Comparison of ENCODE assay signal across 22 cellular contexts in genomic region chr3:177740270-177740669, GRCh38.
"Had no signal": no experiment of that assay in that cellular context is flagged by ENCODE, and none has a peak within 500 bp of the region (broad histone marks: within the 10 kb centered on the region; RNA-seq: fewer than 3 reads in every experiment).

No MANE protein-coding gene starts in this region.

- H3K4me3 ChIP-seq: MG63, SJSA1 had no signal

- ATAC-seq: activated CD8-positive, alpha-beta memory T cell treated with anti-CD3 and anti-CD28 coated beads, Interleukin-2, amount 10 ng/mL, durations not matched to agents 7 days and 5 days had no signal

- H3K4me1 Mint-ChIP-seq: activated CD4-positive, alpha-beta T cell treated with anti-CD3 and anti-CD28 coated beads, Interleukin-2, amount 10 ng/mL, durations not matched to agents 24 days and 14 days; activated CD8-positive, alpha-beta memory T cell treated with anti-CD3 and anti-CD28 coated beads, Interleukin-2, amount 10 ng/mL, durations not matched to agents 7 days and 5 days; activated naive CD8-positive, alpha-beta T cell treated with anti-CD3 and anti-CD28 coated beads for 36 hours had no signal

- H3K36me3 Mint-ChIP-seq: activated CD8-positive, alpha-beta memory T cell treated with anti-CD3 and anti-CD28 coated beads, Interleukin-2, amount 10 ng/mL, durations not matched to agents 7 days and 5 days; activated naive CD8-positive, alpha-beta T cell treated with anti-CD3 and anti-CD28 coated beads for 36 hours had no signal

- H3K4me2 ChIP-seq: KMS-11 had no signal

- H3K4me3 Mint-ChIP-seq: activated CD4-positive, alpha-beta T cell treated with anti-CD3 and anti-CD28 coated beads, Interleukin-2, amount 10 ng/mL, durations not matched to agents 24 days and 14 days; activated CD8-positive, alpha-beta memory T cell treated with anti-CD3 and anti-CD28 coated beads, Interleukin-2, amount 10 ng/mL, durations not matched to agents 7 days and 5 days; activated naive CD4-positive, alpha-beta T cell treated with anti-CD3 and anti-CD28 coated beads for 36 hours; activated naive CD8-positive, alpha-beta T cell treated with anti-CD3 and anti-CD28 coated beads for 36 hours; activated T-cell treated with anti-CD3 and anti-CD28 coated beads, Interleukin-2, amount 50 U/mL, for 24 hours; T-helper 1 cell treated with Interleukin-12 subunit alpha and Interleukin-12 subunit beta and Interleukin-4 antibody, amounts not matched to agents 30 μg/mL and 1 μg/mL, for 36 hours had no signal

- H3K9ac ChIP-seq: KMS-11 had no signal

- H3K27ac Mint-ChIP-seq: activated CD4-positive, alpha-beta T cell treated with anti-CD3 and anti-CD28 coated beads, Interleukin-2, amount 10 ng/mL, durations not matched to agents 24 days and 14 days; activated CD8-positive, alpha-beta memory T cell treated with anti-CD3 and anti-CD28 coated beads, Interleukin-2, amount 10 ng/mL, durations not matched to agents 7 days and 5 days; activated naive CD4-positive, alpha-beta T cell treated with anti-CD3 and anti-CD28 coated beads for 36 hours; activated naive CD8-positive, alpha-beta T cell treated with anti-CD3 and anti-CD28 coated beads for 36 hours; activated T-cell treated with anti-CD3 and anti-CD28 coated beads, Interleukin-2, amount 50 U/mL, for 24 hours; T-helper 1 cell treated with Interleukin-12 subunit alpha and Interleukin-12 subunit beta and Interleukin-4 antibody, amounts not matched to agents 30 μg/mL and 1 μg/mL, for 36 hours had no signal

- DNase-seq: activated CD4-positive, alpha-beta T cell treated with anti-CD3 and anti-CD28 coated beads for 1 hour; activated CD4-positive, alpha-beta T cell treated with anti-CD3 and anti-CD28 coated beads, Interleukin-2, amount 10 ng/mL, durations not matched to agents 24 days and 14 days; activated CD4-positive, alpha-beta T cell treated with anti-CD3 and anti-CD28 coated beads, Interleukin-2, amount 50 U/mL, for 48 hours; activated CD8-positive, alpha-beta memory T cell treated with anti-CD3 and anti-CD28 coated beads, Interleukin-2, amount 10 ng/mL, durations not matched to agents 7 days and 5 days; activated effector memory CD4-positive, alpha-beta T cell treated with anti-CD3 and anti-CD28 coated beads, Interleukin-2, amount 50 U/mL, for 16 hours; activated naive CD4-positive, alpha-beta T cell treated with anti-CD3 and anti-CD28 coated beads for 36 hours; activated naive CD8-positive, alpha-beta T cell treated with anti-CD3 and anti-CD28 coated beads for 36 hours; activated T-cell treated with anti-CD3 and anti-CD28 coated beads, Interleukin-2, amount 50 U/mL, for 24 hours; cerebellar nuclear complex; MG63; MV-4-11; NCI-H1092 treated with DMSO at 0.1 percent for 48 hours; NCI-H1417 treated with DMSO at 0.1 percent for 48 hours; NCI-H1694; NCI-H2029 treated with DMSO at 0.1 percent for 48 hours; NCI-H510A treated with DMSO at 0.1 percent for 48 hours; NCI-H69; NK-92 treated with Interleukin-12 subunit alpha and Interleukin-12 subunit beta, amount 100 ng/mL, for 24 hours; SHP77 had no signal

- H3K9me3 Mint-ChIP-seq: activated CD4-positive, alpha-beta T cell treated with anti-CD3 and anti-CD28 coated beads, Interleukin-2, amount 10 ng/mL, durations not matched to agents 24 days and 14 days; activated naive CD4-positive, alpha-beta T cell treated with anti-CD3 and anti-CD28 coated beads for 36 hours; activated naive CD8-positive, alpha-beta T cell treated with anti-CD3 and anti-CD28 coated beads for 36 hours; activated T-cell treated with anti-CD3 and anti-CD28 coated beads, Interleukin-2, amount 50 U/mL, for 24 hours; T-helper 1 cell treated with Interleukin-12 subunit alpha and Interleukin-12 subunit beta and Interleukin-4 antibody, amounts not matched to agents 30 μg/mL and 1 μg/mL, for 36 hours had no signal

- H3K27me3 ChIP-seq: MG63, SJSA1 had no signal

- H3K27ac ChIP-seq: KMS-11, SJSA1 had no signal

- H3K27me3 Mint-ChIP-seq: activated CD4-positive, alpha-beta T cell treated with anti-CD3 and anti-CD28 coated beads, Interleukin-2, amount 10 ng/mL, durations not matched to agents 24 days and 14 days; activated CD8-positive, alpha-beta memory T cell treated with anti-CD3 and anti-CD28 coated beads, Interleukin-2, amount 10 ng/mL, durations not matched to agents 7 days and 5 days; activated naive CD8-positive, alpha-beta T cell treated with anti-CD3 and anti-CD28 coated beads for 36 hours; activated T-cell treated with anti-CD3 and anti-CD28 coated beads, Interleukin-2, amount 50 U/mL, for 24 hours had no signal

- H3K36me3 ChIP-seq: MG63, SJSA1 had no signal

- H3K9me3 ChIP-seq: MG63, SJSA1 had no signal
